In the genomic region with DNA sequence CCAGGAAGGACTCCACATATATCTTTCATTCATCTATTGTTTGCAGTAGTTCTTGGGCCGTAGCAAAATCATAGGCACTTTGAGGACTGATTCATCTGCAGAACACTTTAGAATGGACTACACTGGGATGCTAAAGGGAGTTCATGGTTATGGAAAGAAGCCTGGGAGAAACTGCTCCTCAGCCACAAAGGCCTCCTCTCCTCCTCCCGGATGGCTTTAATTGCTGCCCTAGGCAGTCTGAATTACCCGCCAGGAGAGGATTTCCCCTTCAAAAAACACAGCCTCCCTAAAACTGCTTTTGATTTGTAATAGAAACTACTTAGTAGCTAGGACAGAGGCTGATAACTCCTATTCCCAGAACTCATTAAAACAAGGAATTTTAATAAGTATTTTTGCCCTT, we compare ENCODE assay signal across 22 cellular contexts. TPM values are rescaled to one million over a fixed set of nuclear protein-coding genes. Genes with fewer than 3 reads are reported as not detected.
DNase-seq lines count a peak whose midpoint lies in the region; ATAC-seq and TF ChIP-seq lines count a peak whose summit lies in the region.
"Had no signal": no experiment of that assay in that cellular context is flagged by ENCODE, and none has a peak within 500 bp of the region (broad histone marks: within the 10 kb centered on the region; RNA-seq: fewer than 3 reads in every experiment).

No MANE protein-coding gene starts in this region.

- CTCF ChIA-PET in activated CD8-positive, alpha-beta memory T cell treated with anti-CD3 and anti-CD28 coated beads, Interleukin-2, amount 10 ng/mL, durations not matched to agents 7 days and 5 days (lab: Charles Lee): interaction anchor here (1.1 to 2.6 kb wide), 2 partner anchors 72 to 74 kb away, joined by 3 to 16 read pairs; no protein-coding TSS in a partner anchor

- H4K20me1 ChIP-seq in GM23338 (replicated peaks; ENCODE audit: insufficient read depth): no peaks in the 10 kb centered on the region

- no peaks in the 10 kb centered on the region for H3K9me2 ChIP-seq in GM23338 (ENCODE audit: insufficient read depth)

- TF ChIP-seq CTCF in GM23338 (conservative IDR thresholded peaks at IDR 0.05; ENCODE audit: low read depth in 2 of 2) (no peak), mesothelial cell of epicardium (IDR thresholded peaks at IDR 0.05; ENCODE audit: unreplicated experiment) (no peak)

- no peak overlapping the region for H3K4me3 ChIP-seq in GM23338
- H3K4me3 ChIP-seq: A549; BLaER1 treated with 17β-estradiol and CSF1 and Interleukin-3, amounts not matched to agents 10 nM and 100 nM; Peyer's patch had no signal

- H3K27me3 Mint-ChIP-seq in GM23338 (ENCODE audit: insufficient read depth, low read depth, poor library complexity) (peaks cover 11% of the 10 kb centered on the region), mesothelial cell of epicardium (ENCODE audit: low read depth) (peaks cover 7% of the 10 kb centered on the region)
- peaks cover 22% of the 10 kb centered on the region for H3K27me3 Mint-ChIP-seq in stimulated activated memory B cell treated with anti-CD40 and anti-IgM and Interleukin-4, amounts not matched to agents 10 μg/mL and 1 μg/mL and 100 μg/mL, for 72 hours
- H3K27me3 Mint-ChIP-seq in activated CD8-positive, alpha-beta memory T cell treated with anti-CD3 and anti-CD28 coated beads, Interleukin-2, amount 10 ng/mL, durations not matched to agents 7 days and 5 days: peaks cover 71% of the 10 kb centered on the region

- H3K36me3 Mint-ChIP-seq in GM23338 (ENCODE audit: low read depth) (no peaks in the 10 kb centered on the region), mesothelial cell of epicardium (no peaks in the 10 kb centered on the region)
- no peaks in the 10 kb centered on the region for H3K36me3 Mint-ChIP-seq in stimulated activated memory B cell treated with anti-CD40 and anti-IgM and Interleukin-4, amounts not matched to agents 10 μg/mL and 1 μg/mL and 100 μg/mL, for 72 hours
- no peaks in the 10 kb centered on the region for H3K36me3 Mint-ChIP-seq in activated CD8-positive, alpha-beta memory T cell treated with anti-CD3 and anti-CD28 coated beads, Interleukin-2, amount 10 ng/mL, durations not matched to agents 7 days and 5 days

- H2AFZ ChIP-seq in GM23338: no peak overlapping the region

- H3K4me1 Mint-ChIP-seq in GM23338: peaks cover 43% of the 10 kb centered on the region
- peaks cover 26% of the 10 kb centered on the region for H3K4me1 Mint-ChIP-seq in mesothelial cell of epicardium
- peaks cover 25% of the 10 kb centered on the region for H3K4me1 Mint-ChIP-seq in stimulated activated memory B cell treated with anti-CD40 and anti-IgM and Interleukin-4, amounts not matched to agents 10 μg/mL and 1 μg/mL and 100 μg/mL, for 72 hours
- peaks cover 19% of the 10 kb centered on the region for H3K4me1 Mint-ChIP-seq in activated CD8-positive, alpha-beta memory T cell treated with anti-CD3 and anti-CD28 coated beads, Interleukin-2, amount 10 ng/mL, durations not matched to agents 7 days and 5 days

- intact Hi-C loops in posterior cingulate gyrus (cut with DNase I): no loop called here

- 0 out of 2 replicates have a peak overlapping the region, but pooled peaks have one; percentile 11 for H3K4me2 ChIP-seq in GM23338
- H3K4me2 ChIP-seq: A549 had no signal

- H3K27ac ChIP-seq in GM23338 (ENCODE audit: low read depth): no peak overlapping the region; the same call in 1 of the 2 replicates
- H3K27ac ChIP-seq: A549; BLaER1 treated with 17β-estradiol and CSF1 and Interleukin-3, amounts not matched to agents 10 nM and 100 nM; Peyer's patch had no signal

- H3F3A ChIP-seq in GM23338 (replicated peaks; ENCODE audit: low read depth): no peaks in the 10 kb centered on the region

- DNase-seq in GM23338 (ENCODE audit: low spot score) (no peak), cerebellar cortex (ENCODE audit: low spot score) (peak; percentile 56), mesothelial cell of epicardium (ENCODE audit: low spot score in 2 of 2, unreplicated experiment in 2 of 2) (no peak), posterior cingulate gyrus (no peak)
- no peak for DNase-seq in activated naive CD4-positive, alpha-beta T cell (lab: John Stamatoyannopoulos, UW)
- no peak for DNase-seq in activated CD8-positive, alpha-beta memory T cell treated with anti-CD3 and anti-CD28 coated beads, Interleukin-2, amount 10 ng/mL, durations not matched to agents 7 days and 5 days
- DNase-seq: AML-193; CD4-positive, alpha-beta T cell; KBM-7; NCI-H2029 treated with DMSO at 0.1 percent for 48 hours; NCI-H2227 treated with DMSO at 0.1 percent for 48 hours; NCI-H69; OCI-M1; Peyer's patch; SHP77 treated with DMSO at 0.1 percent for 48 hours; SW 1271 had no signal

- H3K27me3 ChIP-seq in GM23338 (ENCODE audit: insufficient read depth): peaks cover 16% of the 10 kb centered on the region
- H3K27me3 ChIP-seq: Peyer's patch had no signal

- no peak overlapping the region for H3K4me3 Mint-ChIP-seq in GM23338
- H3K4me3 Mint-ChIP-seq in mesothelial cell of epicardium: no peak overlapping the region
- no peak overlapping the region for H3K4me3 Mint-ChIP-seq in stimulated activated memory B cell treated with anti-CD40 and anti-IgM and Interleukin-4, amounts not matched to agents 10 μg/mL and 1 μg/mL and 100 μg/mL, for 72 hours
- H3K4me3 Mint-ChIP-seq in activated CD8-positive, alpha-beta memory T cell treated with anti-CD3 and anti-CD28 coated beads, Interleukin-2, amount 10 ng/mL, durations not matched to agents 7 days and 5 days: no peak overlapping the region
- H3K4me3 Mint-ChIP-seq: CD4-positive, alpha-beta T cell had no signal

- H3K36me3 ChIP-seq in GM23338 (ENCODE audit: insufficient read depth): no peaks in the 10 kb centered on the region
- H3K36me3 ChIP-seq: BLaER1 treated with 17β-estradiol and CSF1 and Interleukin-3, amounts not matched to agents 10 nM and 100 nM; Peyer's patch had no signal

- H3K79me2 ChIP-seq in GM23338 (replicated peaks; ENCODE audit: insufficient read depth): no peaks in the 10 kb centered on the region

- H3K27ac Mint-ChIP-seq in GM23338 (no peak overlapping the region), mesothelial cell of epicardium (peak overlapping the region; percentile 19)
- no peak overlapping the region for H3K27ac Mint-ChIP-seq in stimulated activated memory B cell treated with anti-CD40 and anti-IgM and Interleukin-4, amounts not matched to agents 10 μg/mL and 1 μg/mL and 100 μg/mL, for 72 hours
- no peak overlapping the region for H3K27ac Mint-ChIP-seq in activated CD8-positive, alpha-beta memory T cell treated with anti-CD3 and anti-CD28 coated beads, Interleukin-2, amount 10 ng/mL, durations not matched to agents 7 days and 5 days
- H3K27ac Mint-ChIP-seq: CD4-positive, alpha-beta T cell had no signal

- H3K4me1 ChIP-seq in GM23338 (ENCODE audit: insufficient read depth): peaks cover 38% of the 10 kb centered on the region
- H3K4me1 ChIP-seq: Peyer's patch had no signal

- no peaks in the 10 kb centered on the region for H3K9me3 Mint-ChIP-seq in GM23338
- no peaks in the 10 kb centered on the region for H3K9me3 Mint-ChIP-seq in mesothelial cell of epicardium
- H3K9me3 Mint-ChIP-seq in stimulated activated memory B cell treated with anti-CD40 and anti-IgM and Interleukin-4, amounts not matched to agents 10 μg/mL and 1 μg/mL and 100 μg/mL, for 72 hours: no peaks in the 10 kb centered on the region
- no peaks in the 10 kb centered on the region for H3K9me3 Mint-ChIP-seq in activated CD8-positive, alpha-beta memory T cell treated with anti-CD3 and anti-CD28 coated beads, Interleukin-2, amount 10 ng/mL, durations not matched to agents 7 days and 5 days (ENCODE audit: low read depth)
- H3K9me3 Mint-ChIP-seq: CD4-positive, alpha-beta T cell had no signal

- no peak for ATAC-seq in GM23338
- ATAC-seq in stimulated activated memory B cell treated with anti-CD40 and anti-IgM and Interleukin-4, amounts not matched to agents 10 μg/mL and 1 μg/mL and 100 μg/mL, for 72 hours: no peak
- no peak for ATAC-seq in activated CD8-positive, alpha-beta memory T cell treated with anti-CD3 and anti-CD28 coated beads, Interleukin-2, amount 10 ng/mL, durations not matched to agents 7 days and 5 days
- ATAC-seq: A549 had no signal

RNA-seq across cellular contexts. Expression of a gene that starts 4.6 kb away (rescaled TPM):
- total RNA-seq in GM23338 (2014; rRNA removed; shearing (Covaris generic)): 2.8 and 5.0 TPM in 2 replicates
- polyA plus RNA-seq in GM23338 (2016; fragmentation: Nextera tagmentation; extraction: Ambion mirVana): 0.28 and 0.42 TPM in 2 replicates
- total RNA-seq in mesothelial cell of epicardium: 1.8 to 2.0 TPM (median 2.0 TPM) in 3 replicates
- not detected for total RNA-seq in activated CD8-positive, alpha-beta memory T cell treated with anti-CD3 and anti-CD28 coated beads, Interleukin-2, amount 10 ng/mL, durations not matched to agents 7 days and 5 days
- total RNA-seq: CD4-positive, alpha-beta T cell; LHCN-M2; MCF 10A; NCI-H460; Peyer's patch had no signal

RNA-seq across cellular contexts. Expression of a gene that starts 52.2 kb away (rescaled TPM):
- total RNA-seq in GM23338 (2014; rRNA removed; shearing (Covaris generic)): 0.21 TPM in 1 of 2 replicates, not detected in the other
- polyA plus RNA-seq in GM23338 (2016; fragmentation: Nextera tagmentation; extraction: Ambion mirVana): 0.28 and 0.47 TPM in 2 replicates
- 7.6 to 8.7 TPM (median 7.6 TPM) in 3 replicates for total RNA-seq in mesothelial cell of epicardium
- not detected for total RNA-seq in activated CD8-positive, alpha-beta memory T cell treated with anti-CD3 and anti-CD28 coated beads, Interleukin-2, amount 10 ng/mL, durations not matched to agents 7 days and 5 days
- total RNA-seq: CD4-positive, alpha-beta T cell; LHCN-M2; MCF 10A; Peyer's patch had no signal
